In genomic region chr10:83302623-83303022, GRCh38 we compare ENCODE assay signal across 22 cellular contexts.
"Had no signal": no experiment of that assay in that cellular context is flagged by ENCODE, and none has a peak within 500 bp of the region (broad histone marks: within the 10 kb centered on the region; RNA-seq: fewer than 3 reads in every experiment).

No MANE protein-coding gene starts in this region.

- ATAC-seq: gastrocnemius medialis, heart right ventricle, left cardiac atrium, left lung, left ventricle myocardium superior, lower lobe of right lung had no signal

- FAIRE-seq: endothelial cell of umbilical vein, islet of Langerhans, keratinocyte had no signal

- H3K27me3 ChIP-seq: dorsolateral prefrontal cortex, esophagus muscularis mucosa, foreskin keratinocyte, gastrocnemius medialis, heart right ventricle, left lung had no signal

- H3K36me3 Mint-ChIP-seq: memory B cell had no signal

- H3K27ac Mint-ChIP-seq: memory B cell had no signal

- H3K4me1 Mint-ChIP-seq: memory B cell had no signal

- H3K4me3 Mint-ChIP-seq: memory B cell had no signal

- H3K4me1 ChIP-seq: esophagus muscularis mucosa, foreskin keratinocyte, gastrocnemius medialis, heart right ventricle, left lung, lower lobe of right lung had no signal

- H3K4me3 ChIP-seq: coronary artery, dorsolateral prefrontal cortex, esophagus muscularis mucosa, gastrocnemius medialis, heart right ventricle, left lung, lower lobe of right lung had no signal

- H3K27ac ChIP-seq: coronary artery, dorsolateral prefrontal cortex, esophagus muscularis mucosa, foreskin keratinocyte, gastrocnemius medialis, heart right ventricle, left lung, lower lobe of right lung had no signal

- H3K36me3 ChIP-seq: esophagus muscularis mucosa, gastrocnemius medialis, heart right ventricle, left lung, lower lobe of right lung had no signal

- H3K9me3 ChIP-seq: esophagus muscularis mucosa, gastrocnemius medialis, lower lobe of right lung had no signal

- H3K27me3 Mint-ChIP-seq: memory B cell had no signal

- DNase-seq: dermis blood vessel endothelial cell; dorsolateral prefrontal cortex; effector CD4-positive, alpha-beta T cell; effector memory CD4-positive, alpha-beta T cell; foreskin keratinocyte; gastrocnemius medialis; glutamatergic neuron; head of caudate nucleus; heart right ventricle; hippocampal formation; left cardiac atrium; left lung; left ventricle myocardium superior; lower lobe of right lung; mesendoderm; midbrain had no signal
